Comparison of ENCODE assay signal across 9 cellular contexts in the genomic region with DNA sequence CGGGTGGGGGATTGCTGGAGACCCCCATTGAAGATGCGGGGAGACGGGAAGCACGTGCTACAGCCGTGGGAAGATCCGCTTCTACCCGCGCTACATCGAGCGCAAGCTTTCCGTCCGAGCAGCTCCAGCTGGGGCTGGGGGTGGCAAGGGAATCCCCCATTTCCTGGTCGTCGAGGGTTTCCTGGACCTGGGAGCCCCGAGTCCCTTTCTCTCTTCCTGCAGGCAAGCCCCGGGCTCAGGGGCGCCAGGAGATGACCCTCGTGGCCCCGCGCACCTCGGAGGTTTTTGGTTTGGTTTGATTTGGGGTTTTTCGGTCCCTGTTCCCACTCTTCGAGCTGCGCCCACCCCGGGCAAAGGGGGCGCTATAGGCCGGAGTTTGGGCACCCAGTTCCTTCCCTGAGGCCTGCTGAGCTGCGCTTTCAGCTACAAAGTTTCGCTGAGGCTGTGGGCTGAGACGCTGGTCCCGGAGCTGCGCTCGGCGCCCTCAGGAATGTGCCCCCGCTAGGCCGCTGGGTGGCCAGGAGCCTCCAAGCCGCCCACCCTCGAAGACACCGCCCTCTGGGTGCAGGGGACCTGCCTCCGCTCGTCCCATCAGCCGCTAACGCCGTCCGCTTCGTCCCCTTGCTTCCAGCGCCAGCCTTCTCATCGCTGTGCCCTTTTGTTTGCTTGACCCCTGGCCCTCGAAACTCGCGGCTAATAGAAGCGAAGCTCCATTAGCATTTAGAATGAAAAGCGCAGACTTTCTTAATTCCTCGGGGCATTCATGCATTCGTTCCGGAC. TPM values are rescaled to one million over a fixed set of nuclear protein-coding genes. Genes with fewer than 3 reads are reported as not detected.
DNase-seq lines count a peak whose midpoint lies in the region; ATAC-seq and TF ChIP-seq lines count a peak whose summit lies in the region.
"Had no signal": no experiment of that assay in that cellular context is flagged by ENCODE, and none has a peak within 500 bp of the region (broad histone marks: within the 10 kb centered on the region; RNA-seq: fewer than 3 reads in every experiment).

No MANE protein-coding gene starts in this region.

- peak overlapping the region; percentile 31; the same call in 1 of the 2 replicates for H3K9ac ChIP-seq in MM.1S (ENCODE audit: low read length)
- peak overlapping the region; percentile 98 for H3K9ac ChIP-seq in neural cell (ENCODE audit: low read length)

- intact Hi-C loops in esophagus squamous epithelium (cut with DNase I) = no loop called here

- TF ChIP-seq EP300 in neural cell (conservative IDR thresholded peaks at IDR 0.05; ENCODE audit: poor library complexity, severe bottlenecking) = no peak
- no peak for TF ChIP-seq EP300 in upper lobe of left lung (IDR thresholded peaks at IDR 0.05)

- TF ChIP-seq CTCF in MM.1S (IDR thresholded peaks at IDR 0.05; ENCODE audit: low read length) = peak; percentile 79
- TF ChIP-seq CTCF in esophagus squamous epithelium (IDR thresholded peaks at IDR 0.05) = peak; percentile 22 to 50 (median 34)
- peak; percentile 46 for TF ChIP-seq CTCF in neural cell (IDR thresholded peaks at IDR 0.05; ENCODE audit: poor library complexity, severe bottlenecking)
- TF ChIP-seq CTCF in upper lobe of left lung (IDR thresholded peaks at IDR 0.05) = peak; percentile 31 to 55 (median 42)

- TF ChIP-seq RAD21 in neural cell (conservative IDR thresholded peaks at IDR 0.05) = no peak

- H3K4me1 ChIP-seq in MM.1S (ENCODE audit: low read length) (peaks cover 5% of the 10 kb centered on the region; the same call in 1 of the 2 replicates), esophagus squamous epithelium (peaks cover 14 to 61% (median 21%) of the 10 kb centered on the region in 3 donors), upper lobe of left lung (peaks cover 37 to 62% (median 45%) of the 10 kb centered on the region in 4 donors)

- WGBS in esophagus squamous epithelium, 2 donors = 13 to 17% methylated on average over 21 to 23 of the region's 56 CpGs
- 9 to 21% methylated on average over 22 to 55 of the region's 56 CpGs for WGBS in upper lobe of left lung, 2 donors

- H3K27me3 ChIP-seq in MM.1S (replicated peaks; ENCODE audit: insufficient read depth, low read length) (peaks cover 17% of the 10 kb centered on the region), esophagus squamous epithelium (peaks cover 0 to 77% (median 13%) of the 10 kb centered on the region in 4 donors), neural cell (ENCODE audit: insufficient read depth, low read depth, low read length) (peaks cover 57% of the 10 kb centered on the region), upper lobe of left lung (peaks cover 0 to 44% (median 22%) of the 10 kb centered on the region in 4 donors)
- H3K27me3 ChIP-seq: adrenal gland had no signal

- H3F3A ChIP-seq in MM.1S (ENCODE audit: insufficient read depth, low read length) = peaks cover 27% of the 10 kb centered on the region
- H3F3A ChIP-seq in neural cell (ENCODE audit: insufficient read depth, low read length, poor library complexity, severe bottlenecking) = peaks cover 9% of the 10 kb centered on the region

- DNase-seq in GDM1 (lab: John Stamatoyannopoulos, UW) = peak; percentile 45
- DNase-seq in MM.1S = peak; percentile 83
- DNase-seq in activated T-cell treated with anti-CD3 and anti-CD28 coated beads for 24 hours (ENCODE audit: low read depth) = peak; percentile 37
- no peak for DNase-seq in esophagus squamous epithelium (lab: John Stamatoyannopoulos, UW)
- peak; percentile 37 to 88 for DNase-seq in upper lobe of left lung
- no peak for DNase-seq in NCI-H446 (lab: John Stamatoyannopoulos, UW)

- H3K36me3 ChIP-seq in MM.1S (replicated peaks; ENCODE audit: insufficient read depth, low read length) (no peaks in the 10 kb centered on the region), esophagus squamous epithelium (no peaks in the 10 kb centered on the region), neural cell (ENCODE audit: insufficient read depth, low read length) (peaks cover 5% of the 10 kb centered on the region), upper lobe of left lung (no peaks in the 10 kb centered on the region)
- H3K36me3 ChIP-seq: adrenal gland had no signal

- ATAC-seq in upper lobe of left lung (ENCODE audit: low FRiP score in 2 of 2) = no peak
- no peak for ATAC-seq in HG02763 (IDR thresholded peaks at IDR 0.05; ENCODE audit: unreplicated experiment)

- H3K9me3 ChIP-seq in MM.1S (replicated peaks; ENCODE audit: insufficient read depth, low read length) = no peaks in the 10 kb centered on the region
- H3K9me3 ChIP-seq in esophagus squamous epithelium = no peaks in the 10 kb centered on the region
- no peaks in the 10 kb centered on the region for H3K9me3 ChIP-seq in neural cell (ENCODE audit: low read length)
- H3K9me3 ChIP-seq in upper lobe of left lung = no peaks in the 10 kb centered on the region
- H3K9me3 ChIP-seq: adrenal gland had no signal

- H3K4me2 ChIP-seq in MM.1S (ENCODE audit: low read depth, low read length) (peak overlapping the region; percentile 96), neural cell (ENCODE audit: low read length) (peak overlapping the region; percentile 92)

- H3K9me2 ChIP-seq in MM.1S (replicated peaks; ENCODE audit: insufficient read depth, low read length) (no peaks in the 10 kb centered on the region), neural cell (ENCODE audit: insufficient read depth, low read length) (no peaks in the 10 kb centered on the region)

- H2AFZ ChIP-seq in MM.1S (ENCODE audit: low read length) (peak overlapping the region; percentile 82), neural cell (ENCODE audit: low read depth, low read length) (peak overlapping the region; percentile 5)

- H3K79me2 ChIP-seq in MM.1S (ENCODE audit: low read length) = no peaks in the 10 kb centered on the region
- peaks cover 3% of the 10 kb centered on the region for H3K79me2 ChIP-seq in neural cell (replicated peaks; ENCODE audit: insufficient read depth, low read length)

- H4K20me1 ChIP-seq in MM.1S (ENCODE audit: insufficient read depth, low read length) (no peaks in the 10 kb centered on the region), neural cell (ENCODE audit: insufficient read depth) (no peaks in the 10 kb centered on the region)

- H3K4me3 ChIP-seq in MM.1S (ENCODE audit: low read length) (peak overlapping the region; percentile 75), esophagus squamous epithelium (peak overlapping the region; percentile 73 to 94 (median 88)), neural cell (ENCODE audit: low read length) (peak overlapping the region; percentile 98), upper lobe of left lung (peak overlapping the region; percentile 6 to 96 (median 72))

- TF ChIP-seq POLR2A in esophagus squamous epithelium (IDR thresholded peaks at IDR 0.05) (no peak), upper lobe of left lung (IDR thresholded peaks at IDR 0.05) (no peak)

- H3K27ac ChIP-seq in MM.1S (ENCODE audit: low read length) (no peak overlapping the region), esophagus squamous epithelium (no peak overlapping the region), neural cell (ENCODE audit: low read length) (no peak overlapping the region), upper lobe of left lung (no peak overlapping the region)

TF ChIP-seq in neural cell, 6 proteins besides CTCF, POLR2A, EP300 and RAD21:
- TF ChIP-seq SMC3 (conservative IDR thresholded peaks at IDR 0.05; ENCODE audit: poor library complexity) (no peak), POLR2AphosphoS5 (IDR thresholded peaks at IDR 0.05) (no peak), MXI1 (conservative IDR thresholded peaks at IDR 0.05; ENCODE audit: poor library complexity, severe bottlenecking) (no peak), EZH2 (IDR thresholded peaks at IDR 0.05; ENCODE audit: borderline replicate concordance, insufficient read depth, low read length, poor library complexity, severe bottlenecking) (no peak), TAF1 (IDR thresholded peaks at IDR 0.05; ENCODE audit: low read depth) (no peak), REST (IDR thresholded peaks at IDR 0.05; ENCODE audit: borderline replicate concordance) (no peak)

RNA-seq across cellular contexts. Expression of gene NR4A3, which starts 2.9 kb away (rescaled TPM):
- total RNA-seq in esophagus squamous epithelium (under 1 TPM in 3 of 4 donors, not detected in 1; 0.08 to 0.76 (median 0.35) TPM), upper lobe of left lung (10 to 100 TPM in 1 of 6 donors, 1 to 10 TPM in 5; 1.0 to 10.8 (median 5.6) TPM)
- 2.7 and 3.3 TPM in 2 replicates for polyA plus RNA-seq in neural cell
- 6.6 and 7.5 TPM in 2 replicates for polyA minus RNA-seq in neural cell

Comparison
In these comparisons a context has a peak if more than half of its experiments do, and no peak if none do; other contexts are left out.
1. DNase-seq: peak in GDM1 (single experiment), MM.1S (single experiment), activated T-cell treated with anti-CD3 and anti-CD28 coated beads for 24 hours (single experiment) and upper lobe of left lung (2 of 2); none in esophagus squamous epithelium (single experiment) and NCI-H446 (0 of 2).
2. Peak in every context shown above with its lines, with median percentiles within 50 percentile points of each other: H3K4me3 ChIP-seq and CTCF ChIP-seq.